In the genomic region with DNA sequence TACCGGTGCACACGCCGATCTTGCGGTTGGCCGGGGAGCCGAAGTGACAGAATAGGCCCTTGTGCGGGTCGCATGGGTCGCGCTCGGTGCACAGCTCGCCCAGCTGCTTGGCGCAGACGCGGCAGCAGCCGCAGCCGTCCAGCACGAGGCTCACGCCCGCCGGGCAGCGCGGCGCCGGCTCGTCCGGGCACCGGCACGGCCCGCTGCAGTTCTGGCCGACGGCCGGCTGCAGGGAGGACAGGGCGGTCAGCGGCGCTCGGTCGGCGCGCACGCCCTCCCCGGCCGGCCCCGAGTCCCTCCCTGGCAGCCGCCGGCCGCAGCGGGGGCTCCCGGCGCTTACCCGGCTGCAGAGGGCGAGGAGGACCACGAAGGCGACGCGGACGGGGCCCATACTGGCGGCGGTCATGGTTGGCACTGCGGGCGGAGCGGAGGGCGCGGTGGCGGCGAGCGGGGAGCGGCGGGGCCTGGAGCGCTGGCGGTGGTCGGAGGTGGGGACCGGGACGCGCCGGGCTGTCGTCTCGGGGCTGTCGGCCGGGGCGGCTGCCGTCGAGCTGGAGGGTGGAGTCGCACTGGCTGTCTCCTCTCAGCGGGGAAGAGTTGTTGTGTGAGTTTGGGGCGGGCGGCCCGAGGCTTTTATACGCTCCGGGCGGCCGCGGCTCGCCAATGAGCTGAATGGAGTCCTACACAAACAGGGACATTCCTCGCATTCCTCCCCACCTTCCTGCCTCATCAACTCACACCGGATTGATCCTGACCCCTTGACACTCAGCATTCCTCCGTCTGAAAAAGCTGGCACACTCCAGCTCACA, we compare ENCODE assay signal across 8 cellular contexts. TPM values are rescaled to one million over a fixed set of nuclear protein-coding genes. Genes with fewer than 3 reads are reported as not detected.
A peak's percentile ranks its signal among the peaks of the same experiment; 100 is the strongest.
DNase-seq lines count a peak whose midpoint lies in the region; ATAC-seq and TF ChIP-seq lines count a peak whose summit lies in the region.

A gene with protein sequence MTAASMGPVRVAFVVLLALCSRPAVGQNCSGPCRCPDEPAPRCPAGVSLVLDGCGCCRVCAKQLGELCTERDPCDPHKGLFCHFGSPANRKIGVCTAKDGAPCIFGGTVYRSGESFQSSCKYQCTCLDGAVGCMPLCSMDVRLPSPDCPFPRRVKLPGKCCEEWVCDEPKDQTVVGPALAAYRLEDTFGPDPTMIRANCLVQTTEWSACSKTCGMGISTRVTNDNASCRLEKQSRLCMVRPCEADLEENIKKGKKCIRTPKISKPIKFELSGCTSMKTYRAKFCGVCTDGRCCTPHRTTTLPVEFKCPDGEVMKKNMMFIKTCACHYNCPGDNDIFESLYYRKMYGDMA (minus strand): TSS at position 606 of the 809 bp plus-strand sequence. CDS start 200 bp downstream, at position 406.

- ATAC-seq in GM21526 (IDR thresholded peaks at IDR 0.05; ENCODE audit: low FRiP score, unreplicated experiment), result no peak

- peak within 1 kb of the TSS; percentile 83 for H3K4me3 ChIP-seq in astrocyte of the spinal cord (ENCODE audit: low read depth, low read length)
- peak within 1 kb of the TSS; percentile 73 to 88 for H3K4me3 ChIP-seq in right atrium auricular region

- peak within 1 kb of the TSS; percentile 86 to 95 for H3K27ac ChIP-seq in right atrium auricular region

- no peaks in the 10 kb centered on the region for H3K9me3 Mint-ChIP-seq in T-helper 1 cell treated with Interleukin-12 subunit alpha and Interleukin-12 subunit beta and Interleukin-4 antibody, amounts not matched to agents 30 μg/mL and 1 μg/mL, for 36 hours

- H3K36me3 ChIP-seq in right atrium auricular region, result peaks cover 30% of the 10 kb centered on the region

- no peaks in the 10 kb centered on the region for H3K9me3 ChIP-seq in right atrium auricular region

- no peak for TF ChIP-seq CTCF in astrocyte of the spinal cord (IDR thresholded peaks at IDR 0.05; ENCODE audit: low read depth, low read length)
- TF ChIP-seq CTCF in right atrium auricular region (IDR thresholded peaks at IDR 0.05), result no peak

- in situ Hi-C loops in astrocyte of the spinal cord (cut with HindIII; ENCODE audit: low sequenced_read_pairs), result no loop called here

- no peaks in the 10 kb centered on the region for H3K27me3 ChIP-seq in right atrium auricular region

- peaks cover 5% of the 10 kb centered on the region for H3K4me1 Mint-ChIP-seq in T-helper 1 cell treated with Interleukin-12 subunit alpha and Interleukin-12 subunit beta and Interleukin-4 antibody, amounts not matched to agents 30 μg/mL and 1 μg/mL, for 36 hours (ENCODE audit: low read depth)

- H3K36me3 Mint-ChIP-seq in T-helper 1 cell treated with Interleukin-12 subunit alpha and Interleukin-12 subunit beta and Interleukin-4 antibody, amounts not matched to agents 30 μg/mL and 1 μg/mL, for 36 hours (ENCODE audit: low read depth), result no peaks in the 10 kb centered on the region

- H3K27ac Mint-ChIP-seq in T-helper 1 cell treated with Interleukin-12 subunit alpha and Interleukin-12 subunit beta and Interleukin-4 antibody, amounts not matched to agents 30 μg/mL and 1 μg/mL, for 36 hours, result no peak within 1 kb of the TSS

- peaks cover 0 to 57% of the 10 kb centered on the region in 2 donors for H3K4me1 ChIP-seq in right atrium auricular region

- peak within 1 kb of the TSS; percentile 71 for H3K4me3 Mint-ChIP-seq in T-helper 1 cell treated with Interleukin-12 subunit alpha and Interleukin-12 subunit beta and Interleukin-4 antibody, amounts not matched to agents 30 μg/mL and 1 μg/mL, for 36 hours

- H3K27me3 Mint-ChIP-seq in T-helper 1 cell treated with Interleukin-12 subunit alpha and Interleukin-12 subunit beta and Interleukin-4 antibody, amounts not matched to agents 30 μg/mL and 1 μg/mL, for 36 hours (ENCODE audit: low read depth), result peaks cover 73% of the 10 kb centered on the region

- no peak for DNase-seq in T-helper 1 cell
- DNase-seq in LoVo (ENCODE audit: low spot score), result peak; percentile 87
- DNase-seq in astrocyte of the spinal cord (ENCODE audit: low read depth, low spot score), result peak; percentile 98
- peak; percentile 97 for DNase-seq in right atrium auricular region (ENCODE audit: low spot score)
- peak; percentile 42 for DNase-seq in pons (ENCODE audit: low spot score)
- no peak for DNase-seq in GM19238 (ENCODE audit: insufficient read length, low spot score)

RNA-seq across cellular contexts. Expression of the gene that starts here (rescaled TPM):
- total RNA-seq in right atrium auricular region, result 100 to 1,000 TPM; 203 to 356 TPM

Comparison
In these comparisons a context has a peak if more than half of its experiments do, and no peak if none do; other contexts are left out.
1. DNase-seq: peak in LoVo (single experiment), astrocyte of the spinal cord (single experiment), right atrium auricular region (single experiment) and pons (single experiment); none in T-helper 1 cell (0 of 5) and GM19238 (single experiment).